ENCODE assay signal across 9 cellular contexts in genomic region chr1:10943991-10944730, GRCh38.
DNase-seq lines count a peak whose midpoint lies in the region; ATAC-seq and TF ChIP-seq lines count a peak whose summit lies in the region.
"Had no signal": no experiment of that assay in that cellular context is flagged by ENCODE, and none has a peak within 500 bp of the region (broad histone marks: within the 10 kb centered on the region; RNA-seq: fewer than 3 reads in every experiment).

No MANE protein-coding gene starts in this region.

- H3K27me3 ChIP-seq in ACC112 (ENCODE audit: insufficient read depth, low read length) (no peaks in the 10 kb centered on the region), lower lobe of right lung (ENCODE audit: low read depth) (peaks cover 7% of the 10 kb centered on the region)

- ATAC-seq in lower lobe of right lung: peak in 1 of 2 donors; percentile 15
- no peak for ATAC-seq in stimulated activated naive CD8-positive, alpha-beta T cell treated with anti-CD3 and anti-CD28 coated beads, Interleukin-15, amount 100 ng/mL, for 72 hours

- peak overlapping the region in 1 of 2 donors; percentile 52 for H3K4me3 Mint-ChIP-seq in stimulated activated naive CD8-positive, alpha-beta T cell treated with anti-CD3 and anti-CD28 coated beads, Interleukin-15, amount 100 ng/mL, for 72 hours

- peak overlapping the region in 1 of 2 donors; percentile 27 for H3K27ac Mint-ChIP-seq in stimulated activated naive CD8-positive, alpha-beta T cell treated with anti-CD3 and anti-CD28 coated beads, Interleukin-15, amount 100 ng/mL, for 72 hours

- H3K4me1 ChIP-seq in ACC112 (ENCODE audit: control insufficient read depth, insufficient read depth, low read length, unreplicated experiment) (no peaks in the 10 kb centered on the region), lower lobe of right lung (peaks cover 24% of the 10 kb centered on the region)

- H3K79me2 ChIP-seq in ACC112 (ENCODE audit: control insufficient read depth, insufficient read depth, low read length, unreplicated experiment): no peaks in the 10 kb centered on the region

- H3K27ac ChIP-seq in ACC112 (ENCODE audit: low read depth, low read length) (no peak overlapping the region), lower lobe of right lung (no peak overlapping the region)

- peak overlapping the region; percentile 97 for H2AFZ ChIP-seq in ACC112 (ENCODE audit: low read length, unreplicated experiment)

- DNase-seq in NCI-H1417 (lab: John Stamatoyannopoulos, UW): peak; percentile 85 to 97 (median 90)
- peak; percentile 13 for DNase-seq in amniotic epithelial cell (ENCODE audit: low read depth)
- DNase-seq in lower lobe of right lung: peak; percentile 51
- no peak for DNase-seq in stimulated activated naive CD8-positive, alpha-beta T cell treated with anti-CD3 and anti-CD28 coated beads, Interleukin-15, amount 100 ng/mL, for 72 hours
- DNase-seq in dedifferentiated amniotic fluid mesenchymal stem cell (ENCODE audit: extremely low spot score): no peak
- DNase-seq in effector CD8-positive, alpha-beta T cell (lab: John Stamatoyannopoulos, UW): no peak
- DNase-seq in RKO (ENCODE audit: low spot score): no peak
- DNase-seq: islet precursor cell had no signal

- H3K36me3 ChIP-seq in ACC112 (ENCODE audit: insufficient read depth, low read length) (no peaks in the 10 kb centered on the region), lower lobe of right lung (no peaks in the 10 kb centered on the region)

- H3K4me3 ChIP-seq in ACC112 (ENCODE audit: low read depth, low read length) (peak overlapping the region; percentile 76), lower lobe of right lung (peak overlapping the region; percentile 40)

- no peaks in the 10 kb centered on the region for H3K9me3 ChIP-seq in lower lobe of right lung

- intact Hi-C loops in lower lobe of right lung (cut with DNase I): no loop called here

- H3K4me1 Mint-ChIP-seq in stimulated activated naive CD8-positive, alpha-beta T cell treated with anti-CD3 and anti-CD28 coated beads, Interleukin-15, amount 100 ng/mL, for 72 hours: peaks cover 41% of the 10 kb centered on the region

- H3K9me3 Mint-ChIP-seq in stimulated activated naive CD8-positive, alpha-beta T cell treated with anti-CD3 and anti-CD28 coated beads, Interleukin-15, amount 100 ng/mL, for 72 hours: no peaks in the 10 kb centered on the region

- no peak for TF ChIP-seq CTCF in lower lobe of right lung (IDR thresholded peaks at IDR 0.05)

- H3K27me3 Mint-ChIP-seq in stimulated activated naive CD8-positive, alpha-beta T cell treated with anti-CD3 and anti-CD28 coated beads, Interleukin-15, amount 100 ng/mL, for 72 hours: peaks cover 66% of the 10 kb centered on the region

Comparison
In these comparisons a context has a peak if more than half of its experiments do, and no peak if none do; other contexts are left out.
1. DNase-seq: peak in NCI-H1417 (3 of 3), amniotic epithelial cell (single experiment) and lower lobe of right lung (single experiment); none in stimulated activated naive CD8-positive, alpha-beta T cell treated with anti-CD3 and anti-CD28 coated beads, Interleukin-15, amount 100 ng/mL, for 72 hours (0 of 2), dedifferentiated amniotic fluid mesenchymal stem cell (single experiment), effector CD8-positive, alpha-beta T cell (single experiment) and RKO (single experiment).